In genomic region chr11:16811136-16812020, GRCh38 we compare ENCODE assay signal across 13 cellular contexts.
"Had no signal": no experiment of that assay in that cellular context is flagged by ENCODE, and none has a peak within 500 bp of the region (broad histone marks: within the 10 kb centered on the region; RNA-seq: fewer than 3 reads in every experiment).

No MANE protein-coding gene starts in this region.

- H3K27me3 ChIP-seq: transverse colon had no signal

- H3K27me3 Mint-ChIP-seq: naive thymus-derived CD8-positive, alpha-beta T cell; stimulated activated naive CD8-positive, alpha-beta T cell treated with anti-CD3 and anti-CD28 coated beads, Interleukin-15, amount 100 ng/mL, for 72 hours had no signal

- H3K27ac ChIP-seq: transverse colon had no signal

- H3K4me3 Mint-ChIP-seq: naive thymus-derived CD8-positive, alpha-beta T cell; stimulated activated naive CD8-positive, alpha-beta T cell treated with anti-CD3 and anti-CD28 coated beads, Interleukin-15, amount 100 ng/mL, for 72 hours had no signal

- H3K9me3 Mint-ChIP-seq: activated naive CD4-positive, alpha-beta T cell treated with anti-CD3 and anti-CD28 coated beads, Interleukin-2, amount 50 U/mL, for 72 hours; naive thymus-derived CD8-positive, alpha-beta T cell; stimulated activated naive CD8-positive, alpha-beta T cell treated with anti-CD3 and anti-CD28 coated beads, Interleukin-15, amount 100 ng/mL, for 72 hours had no signal

- H3K9me3 ChIP-seq: mucosa of descending colon, transverse colon had no signal

- H3K4me1 Mint-ChIP-seq: stimulated activated naive CD8-positive, alpha-beta T cell treated with anti-CD3 and anti-CD28 coated beads, Interleukin-15, amount 100 ng/mL, for 72 hours had no signal

- H3K36me3 Mint-ChIP-seq: activated naive CD4-positive, alpha-beta T cell treated with anti-CD3 and anti-CD28 coated beads, Interleukin-2, amount 50 U/mL, for 72 hours; naive thymus-derived CD8-positive, alpha-beta T cell had no signal

- H3K27ac Mint-ChIP-seq: activated naive CD4-positive, alpha-beta T cell treated with anti-CD3 and anti-CD28 coated beads, Interleukin-2, amount 50 U/mL, for 72 hours; naive thymus-derived CD8-positive, alpha-beta T cell had no signal

- DNase-seq: activated CD4-positive, alpha-beta T cell treated with anti-CD3 and anti-CD28 coated beads, Interleukin-2, amount 50 U/mL, for 1 hour; activated CD4-positive, CD25-positive, alpha-beta regulatory T cell; activated effector memory CD4-positive, alpha-beta T cell treated with Interleukin-2 at 50 U/mL for 16 hours; activated T-cell treated with anti-CD3 and anti-CD28 coated beads, Interleukin-2, amount 50 U/mL, for 1 hour; mucosa of descending colon; naive thymus-derived CD8-positive, alpha-beta T cell; SIG-M5; stimulated activated CD4-positive, alpha-beta T cell treated with anti-CD3 and anti-CD28 coated beads, Interleukin-4, amount 100 ng/mL, for 24 hours; stimulated activated naive CD8-positive, alpha-beta T cell treated with anti-CD3 and anti-CD28 coated beads, Interleukin-15, amount 100 ng/mL, for 72 hours; T-helper 2 cell; transverse colon had no signal

- ATAC-seq: activated naive CD4-positive, alpha-beta T cell treated with anti-CD3 and anti-CD28 coated beads, Interleukin-2, amount 50 U/mL, for 72 hours; mucosa of descending colon; naive thymus-derived CD8-positive, alpha-beta T cell; stimulated activated naive CD8-positive, alpha-beta T cell treated with anti-CD3 and anti-CD28 coated beads, Interleukin-15, amount 100 ng/mL, for 72 hours had no signal

- H3K36me3 ChIP-seq: transverse colon had no signal

- H3K4me3 ChIP-seq: lung, mucosa of descending colon, transverse colon had no signal
